1 cellular context compared by ENCODE assay signal in the genomic region with DNA sequence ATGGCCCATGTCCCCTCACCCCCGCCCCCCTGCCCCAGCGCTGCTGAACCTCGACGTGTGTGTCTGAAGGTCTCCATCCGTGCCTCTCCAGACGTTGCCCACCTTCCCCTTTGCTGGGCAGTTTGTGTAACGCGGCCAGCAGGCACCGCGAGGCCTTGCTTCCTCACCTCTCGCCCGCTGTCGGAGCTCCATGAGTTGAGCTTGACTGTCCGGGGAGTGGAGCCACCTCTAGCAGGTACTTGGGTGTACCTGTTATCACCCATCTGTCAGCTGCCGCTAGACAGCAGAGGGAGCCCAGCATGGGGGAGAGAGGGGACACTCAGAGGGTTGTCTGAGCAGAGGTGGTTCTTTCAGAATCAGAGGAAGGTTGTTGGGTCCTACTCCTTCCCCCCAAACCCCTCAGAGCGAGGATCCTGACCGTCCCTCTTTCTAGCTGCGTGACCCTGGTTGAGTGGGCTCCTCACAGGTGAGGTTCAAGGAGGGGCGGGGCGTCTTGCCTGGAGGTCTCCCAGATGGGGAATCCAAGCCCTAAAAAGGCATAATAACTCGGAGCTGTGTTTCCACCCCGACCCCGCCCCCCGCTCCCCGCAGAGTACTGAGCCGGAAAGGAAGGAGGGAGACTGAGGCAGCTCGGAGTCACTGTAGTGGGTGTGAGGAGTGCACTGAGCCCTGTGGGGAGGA.
TF ChIP-seq lines count a peak whose summit lies in the region.

No MANE protein-coding gene starts in this region.

TF ChIP-seq in neural cell, 6 proteins besides CTCF, POLR2A, EP300 and RAD21 (continued from another document):
- TF ChIP-seq EZH2 (IDR thresholded peaks at IDR 0.05; ENCODE audit: borderline replicate concordance, insufficient read depth, low read length, poor library complexity, severe bottlenecking), result no peak
- TF ChIP-seq, protein P1, sequence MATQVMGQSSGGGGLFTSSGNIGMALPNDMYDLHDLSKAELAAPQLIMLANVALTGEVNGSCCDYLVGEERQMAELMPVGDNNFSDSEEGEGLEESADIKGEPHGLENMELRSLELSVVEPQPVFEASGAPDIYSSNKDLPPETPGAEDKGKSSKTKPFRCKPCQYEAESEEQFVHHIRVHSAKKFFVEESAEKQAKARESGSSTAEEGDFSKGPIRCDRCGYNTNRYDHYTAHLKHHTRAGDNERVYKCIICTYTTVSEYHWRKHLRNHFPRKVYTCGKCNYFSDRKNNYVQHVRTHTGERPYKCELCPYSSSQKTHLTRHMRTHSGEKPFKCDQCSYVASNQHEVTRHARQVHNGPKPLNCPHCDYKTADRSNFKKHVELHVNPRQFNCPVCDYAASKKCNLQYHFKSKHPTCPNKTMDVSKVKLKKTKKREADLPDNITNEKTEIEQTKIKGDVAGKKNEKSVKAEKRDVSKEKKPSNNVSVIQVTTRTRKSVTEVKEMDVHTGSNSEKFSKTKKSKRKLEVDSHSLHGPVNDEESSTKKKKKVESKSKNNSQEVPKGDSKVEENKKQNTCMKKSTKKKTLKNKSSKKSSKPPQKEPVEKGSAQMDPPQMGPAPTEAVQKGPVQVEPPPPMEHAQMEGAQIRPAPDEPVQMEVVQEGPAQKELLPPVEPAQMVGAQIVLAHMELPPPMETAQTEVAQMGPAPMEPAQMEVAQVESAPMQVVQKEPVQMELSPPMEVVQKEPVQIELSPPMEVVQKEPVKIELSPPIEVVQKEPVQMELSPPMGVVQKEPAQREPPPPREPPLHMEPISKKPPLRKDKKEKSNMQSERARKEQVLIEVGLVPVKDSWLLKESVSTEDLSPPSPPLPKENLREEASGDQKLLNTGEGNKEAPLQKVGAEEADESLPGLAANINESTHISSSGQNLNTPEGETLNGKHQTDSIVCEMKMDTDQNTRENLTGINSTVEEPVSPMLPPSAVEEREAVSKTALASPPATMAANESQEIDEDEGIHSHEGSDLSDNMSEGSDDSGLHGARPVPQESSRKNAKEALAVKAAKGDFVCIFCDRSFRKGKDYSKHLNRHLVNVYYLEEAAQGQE (IDR thresholded peaks at IDR 0.05; ENCODE audit: borderline replicate concordance), result no peak
